Comparison of ENCODE assay signal across 22 cellular contexts in the genomic region with DNA sequence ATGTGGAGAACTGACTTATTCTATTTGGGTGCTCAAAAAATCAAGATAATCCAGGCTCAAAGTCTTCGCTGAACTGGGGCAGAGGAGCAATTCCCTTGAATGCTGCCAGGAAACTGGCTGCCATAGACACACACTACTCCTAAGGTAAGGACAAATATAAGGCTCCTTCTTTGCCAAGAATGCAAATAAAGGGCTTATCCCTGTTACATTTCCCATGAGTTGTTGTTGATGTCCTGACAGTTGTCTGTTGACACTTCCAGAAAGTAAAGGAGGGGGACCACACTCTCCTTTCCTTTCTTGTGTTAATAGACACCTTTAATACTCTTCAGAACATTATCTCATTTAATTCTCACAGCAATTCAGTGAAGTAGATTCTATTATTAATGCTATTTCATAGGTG.
"Had no signal": no experiment of that assay in that cellular context is flagged by ENCODE, and none has a peak within 500 bp of the region (broad histone marks: within the 10 kb centered on the region; RNA-seq: fewer than 3 reads in every experiment).

No MANE protein-coding gene starts in this region.

- H3K27ac ChIP-seq: colonic mucosa, epithelial cell of prostate, esophagus squamous epithelium, heart right ventricle, left lung, lower lobe of right lung had no signal

- DNase-seq: colonic mucosa; cortex of kidney; effector CD8-positive, alpha-beta T cell; effector memory CD8-positive, alpha-beta T cell; endodermal cell; erythroblast; esophagus squamous epithelium; foreskin fibroblast; foreskin melanocyte; gastrocnemius medialis; glutamatergic neuron; head of caudate nucleus; heart right ventricle; hippocampal formation; left cardiac atrium; left lung; left ventricle myocardium superior; lower lobe of right lung; mesenchymal stem cell; mucosa of descending colon; naive B cell had no signal

- H3K4me1 ChIP-seq: colonic mucosa, esophagus squamous epithelium, heart right ventricle, left lung, lower lobe of right lung had no signal

- H3K4me3 ChIP-seq: colonic mucosa, esophagus squamous epithelium, gastrocnemius medialis, heart right ventricle, left lung, lower lobe of right lung, mucosa of descending colon had no signal

- H3K27me3 ChIP-seq: colonic mucosa, esophagus squamous epithelium, gastrocnemius medialis, heart right ventricle, left lung had no signal

- H3K9me3 ChIP-seq: colonic mucosa, esophagus squamous epithelium, gastrocnemius medialis, heart right ventricle, left lung, lower lobe of right lung, mucosa of descending colon had no signal

- H3K36me3 ChIP-seq: colonic mucosa, esophagus squamous epithelium, gastrocnemius medialis, heart right ventricle, left lung, lower lobe of right lung had no signal
